9 cellular contexts compared by ENCODE assay signal in the genomic region with DNA sequence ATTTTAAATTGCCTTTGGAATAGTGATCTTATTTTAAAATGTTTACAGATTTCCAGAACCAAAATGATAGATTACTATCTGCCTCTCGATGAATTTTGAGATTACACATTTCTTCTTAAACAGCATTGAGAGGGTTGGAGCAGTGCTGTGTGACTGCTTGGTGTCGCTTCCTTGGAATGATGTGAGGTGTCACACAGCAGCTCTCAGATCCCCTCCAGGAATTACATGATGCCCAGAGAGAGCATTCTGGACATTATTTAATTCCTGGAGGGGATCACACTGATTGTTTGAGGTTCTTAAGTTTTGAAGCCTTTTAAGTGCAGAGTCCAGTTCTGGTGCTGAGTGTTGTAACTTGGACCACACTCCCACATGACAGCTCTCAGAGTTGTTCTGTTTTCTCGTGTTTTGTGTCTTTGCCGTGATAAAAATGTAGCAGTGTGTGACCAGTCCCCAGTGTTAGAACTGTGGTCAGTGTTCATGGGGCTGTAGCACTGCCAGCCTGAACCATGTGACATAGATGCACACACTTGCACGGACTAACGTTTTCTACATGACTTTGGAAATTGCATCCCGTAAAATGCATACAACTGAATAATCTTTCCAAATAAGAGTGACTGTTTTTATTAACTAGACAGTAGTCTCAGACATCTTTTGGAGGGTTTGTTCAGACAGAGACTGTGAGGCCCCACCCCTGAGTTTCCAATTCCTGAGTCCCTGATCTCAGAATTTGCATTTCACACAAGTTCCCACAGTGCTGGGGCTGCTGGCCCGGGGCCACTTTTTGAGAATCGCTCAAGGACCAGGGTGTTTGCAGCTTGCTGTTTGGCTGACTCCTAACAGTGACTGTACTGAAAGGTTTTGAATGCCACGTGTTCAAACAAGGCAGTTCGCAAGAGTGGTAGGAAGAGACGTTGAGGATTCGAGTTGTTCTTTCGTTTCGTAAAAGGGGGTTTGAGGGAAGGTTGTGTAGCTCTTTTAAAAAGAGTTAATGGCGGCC. TPM values are rescaled to one million over a fixed set of nuclear protein-coding genes. Genes with fewer than 3 reads are reported as not detected.
DNase-seq lines count a peak whose midpoint lies in the region; ATAC-seq and TF ChIP-seq lines count a peak whose summit lies in the region.
"Had no signal": no experiment of that assay in that cellular context is flagged by ENCODE, and none has a peak within 500 bp of the region (broad histone marks: within the 10 kb centered on the region; RNA-seq: fewer than 3 reads in every experiment).

No MANE protein-coding gene starts in this region.

- TF ChIP-seq POLR2A in prostate gland (IDR thresholded peaks at IDR 0.05) (no peak), esophagus squamous epithelium (IDR thresholded peaks at IDR 0.05) (no peak)

- no peaks in the 10 kb centered on the region for H3K9me3 ChIP-seq in prostate gland
- no peaks in the 10 kb centered on the region for H3K9me3 ChIP-seq in esophagus squamous epithelium
- H3K9me3 ChIP-seq in smooth muscle cell (replicated peaks; ENCODE audit: low read depth), result no peaks in the 10 kb centered on the region

- H3K27ac ChIP-seq in prostate gland (peak overlapping the region in 1 of 2 donors; percentile 9), esophagus squamous epithelium (peak overlapping the region in 2 of 4 donors; percentile 37 to 45), smooth muscle cell (ENCODE audit: low read depth) (no peak overlapping the region)

- H3K4me1 ChIP-seq in prostate gland (replicated peaks), result peaks cover 12% of the 10 kb centered on the region
- H3K4me1 ChIP-seq in esophagus squamous epithelium, result peaks cover 5 to 52% (median 17%) of the 10 kb centered on the region in 3 donors
- H3K4me1 ChIP-seq in smooth muscle cell (ENCODE audit: low read depth), result no peaks in the 10 kb centered on the region

- DNase-seq in HFFc6 (no peak), choroid plexus epithelial cell (ENCODE audit: low read depth) (peak; percentile 54), prostate gland (ENCODE audit: low spot score) (peak; percentile 8), esophagus squamous epithelium (lab: John Stamatoyannopoulos, UW) (no peak), smooth muscle cell (lab: John Stamatoyannopoulos, UW; ENCODE audit: unreplicated experiment) (no peak)

- H3K79me2 ChIP-seq in smooth muscle cell (ENCODE audit: low read depth), result peaks cover 39% of the 10 kb centered on the region

- no peaks in the 10 kb centered on the region for H3F3A ChIP-seq in smooth muscle cell (ENCODE audit: low read depth)

- H3K4me3 Mint-ChIP-seq in HFFc6, result no peak overlapping the region
- H3K4me3 Mint-ChIP-seq: activated naive CD8-positive, alpha-beta T cell had no signal

- no peak overlapping the region for H2AFZ ChIP-seq in smooth muscle cell (ENCODE audit: low read depth)

- peaks cover 11% of the 10 kb centered on the region for H3K4me1 Mint-ChIP-seq in HFFc6 (ENCODE audit: low read depth)

- H3K27me3 Mint-ChIP-seq in HFFc6 (ENCODE audit: insufficient read depth), result no peaks in the 10 kb centered on the region; the same call in none of the 2 replicates
- H3K27me3 Mint-ChIP-seq: activated naive CD8-positive, alpha-beta T cell had no signal

- H3K36me3 ChIP-seq in prostate gland (peaks cover 0 to 13% of the 10 kb centered on the region in 2 donors), esophagus squamous epithelium (peaks cover 22 to 97% (median 29%) of the 10 kb centered on the region in 3 donors), smooth muscle cell (ENCODE audit: low read depth) (peaks cover 9% of the 10 kb centered on the region)

- H3K4me2 ChIP-seq in smooth muscle cell, result no peak overlapping the region

- no peak for TF ChIP-seq CTCF in HFFc6 (IDR thresholded peaks at IDR 0.05)
- no peak for TF ChIP-seq CTCF in choroid plexus epithelial cell (conservative IDR thresholded peaks at IDR 0.05; ENCODE audit: low read depth, low read length)
- no peak for TF ChIP-seq CTCF in prostate gland (IDR thresholded peaks at IDR 0.05)
- TF ChIP-seq CTCF in esophagus squamous epithelium (IDR thresholded peaks at IDR 0.05), result no peak
- no peak for TF ChIP-seq CTCF in smooth muscle cell (IDR thresholded peaks at IDR 0.05; ENCODE audit: borderline replicate concordance, insufficient read depth, poor library complexity, severe bottlenecking)

- intact Hi-C loops in prostate gland (cut with DNase I) (no loop called here), esophagus squamous epithelium (cut with DNase I) (no loop called here)

- 31% methylated on average over 16 of the region's 16 CpGs for WGBS in prostate gland
- WGBS in esophagus squamous epithelium, 2 donors, result 45 to 65% methylated on average over 16 of the region's 16 CpGs
- 91% methylated on average over 16 of the region's 16 CpGs for WGBS in smooth muscle cell (ENCODE audit: low lambda C conversion rate)

- peaks cover 28% of the 10 kb centered on the region; the same call in 1 of the 2 replicates for H3K36me3 Mint-ChIP-seq in HFFc6 (ENCODE audit: low read depth)
- H3K36me3 Mint-ChIP-seq: activated naive CD8-positive, alpha-beta T cell had no signal

- no peak overlapping the region for H3K9ac ChIP-seq in smooth muscle cell (ENCODE audit: low read depth)

- no peaks in the 10 kb centered on the region for H3K9me3 Mint-ChIP-seq in HFFc6

- peak overlapping the region; percentile 45; the same call in 1 of the 2 replicates for H3K27ac Mint-ChIP-seq in HFFc6

- H3K4me3 ChIP-seq in choroid plexus epithelial cell (ENCODE audit: low read depth, low read length), result no peak overlapping the region
- no peak overlapping the region for H3K4me3 ChIP-seq in prostate gland
- no peak overlapping the region for H3K4me3 ChIP-seq in esophagus squamous epithelium
- no peak overlapping the region for H3K4me3 ChIP-seq in smooth muscle cell

- H4K20me1 ChIP-seq in smooth muscle cell (ENCODE audit: low read depth), result peaks cover 90% of the 10 kb centered on the region

- H3K27me3 ChIP-seq in prostate gland (replicated peaks; ENCODE audit: insufficient read depth) (no peaks in the 10 kb centered on the region), esophagus squamous epithelium (no peaks in the 10 kb centered on the region), smooth muscle cell (ENCODE audit: low read depth) (no peaks in the 10 kb centered on the region)

- peak; percentile 65 for ATAC-seq in GM18498 (IDR thresholded peaks at IDR 0.05; ENCODE audit: unreplicated experiment)
- ATAC-seq in HG02642 (IDR thresholded peaks at IDR 0.05; ENCODE audit: poor library complexity, unreplicated experiment), result no peak
- ATAC-seq in HG02588 (IDR thresholded peaks at IDR 0.05; ENCODE audit: unreplicated experiment), result no peak

RNA-seq across cellular contexts. Expression of a gene that starts 26.0 kb away (rescaled TPM):
- total RNA-seq in HFFc6 (2021; fragmentation: NEBNext Ultra II Directional; extraction: Animal tissue kit (Norgen Biotek cat#: 25700)), result 10 to 100 TPM in 5 of 6 experiments, 1 to 10 TPM in 1; 7.3 to 15.7 (median 13.4) TPM
- 10 to 100 TPM; 24.7 to 33.2 TPM for total RNA-seq in prostate gland
- total RNA-seq in esophagus squamous epithelium, result 10 to 100 TPM; 10.9 to 17.8 (median 12.6) TPM
- 4.9 and 10.5 TPM in 2 replicates for total RNA-seq in smooth muscle cell
- 8.3 and 10.0 TPM in 2 replicates for polyA plus RNA-seq in smooth muscle cell

RNA-seq across cellular contexts. Expression of a gene that starts 26.4 kb away (rescaled TPM):
- 10 to 100 TPM; 40.9 to 47.7 (median 42.1) TPM for total RNA-seq in HFFc6 (2021; fragmentation: NEBNext Ultra II Directional; extraction: Animal tissue kit (Norgen Biotek cat#: 25700))
- total RNA-seq in prostate gland (100 to 1,000 TPM; 162 to 215 TPM), esophagus squamous epithelium (100 to 1,000 TPM in 2 of 4 donors, 10 to 100 TPM in 2; 69.5 to 134 (median 89.3) TPM), smooth muscle cell (33.9 and 42.6 TPM in 2 replicates)
- polyA plus RNA-seq in smooth muscle cell, result 41.5 and 55.9 TPM in 2 replicates

Comparison
In these comparisons a context has a peak if more than half of its experiments do, and no peak if none do; other contexts are left out.
1. DNase-seq: peak in choroid plexus epithelial cell (single experiment) and prostate gland (single experiment); none in HFFc6 (single experiment), esophagus squamous epithelium (single experiment) and smooth muscle cell (single experiment).